ENCODE assay signal across 8 cellular contexts in genomic region chr11:32891657-32892354, GRCh38. TPM values are rescaled to one million over a fixed set of nuclear protein-coding genes. Genes with fewer than 3 reads are reported as not detected.
DNase-seq lines count a peak whose midpoint lies in the region; ATAC-seq, FAIRE-seq and TF ChIP-seq lines count a peak whose summit lies in the region.

No MANE protein-coding gene starts in this region.

- H4K20me1 ChIP-seq in HepG2 (ENCODE audit: insufficient read depth, low read length), result no peaks in the 10 kb centered on the region

- POLR2A ChIA-PET in HepG2 (lab: Yijun Ruan, JAX), result interaction anchor here (0.5 to 1.4 kb wide), 2 partner anchors 10 to 1184 kb away, joined by 3 read pairs; no protein-coding TSS in a partner anchor

- peaks cover 24% of the 10 kb centered on the region for H3K4me1 ChIP-seq in HepG2 (ENCODE audit: insufficient read depth, low read length)
- H3K4me1 ChIP-seq in thyroid gland, result peaks cover 5 to 8% of the 10 kb centered on the region in 2 donors

- TSS peak; percentile 74 for BruUV-seq in HepG2 (replicated peaks; lab: Mats Ljungman, UMichigan)

- H3K27ac ChIP-seq in HepG2 (ENCODE audit: extremely low read length, insufficient read depth, low read length), result peak overlapping the region; percentile 92
- H3K27ac ChIP-seq in thyroid gland, result peak overlapping the region; percentile 89 to 93 (median 90)

- in situ Hi-C loops in astrocyte of the spinal cord (cut with HindIII; ENCODE audit: low sequenced_read_pairs), result no loop called here
- in situ Hi-C loops in HepG2 (cut with HindIII; ENCODE audit: extremely low pct_ligation_motif_present, low pct_unique_long_range_greater_than_20kb), result no loop called here

- ATAC-seq in activated CD8-positive, alpha-beta memory T cell treated with anti-CD3 and anti-CD28 coated beads, Interleukin-2, amount 10 ng/mL, durations not matched to agents 7 days and 5 days, result no peak
- ATAC-seq in HepG2, result no peak

- 8% methylated on average over 10 of the region's 10 CpGs for WGBS in HepG2 (ENCODE audit: low lambda C conversion rate)
- WGBS in thyroid gland, 2 donors, result 29 to 32% methylated on average over 10 of the region's 10 CpGs

- H2AFZ ChIP-seq in HepG2 (ENCODE audit: low read length), result peak overlapping the region; percentile 37

- H3K4me3 ChIP-seq in astrocyte of the spinal cord (ENCODE audit: low read depth, low read length) (peak overlapping the region; percentile 95), HepG2 (replicated peaks in 1 of 3; ENCODE audit: insufficient read depth in 1 of 3, low read depth in 2 of 3, low read length in 3 of 3) (peak overlapping the region; percentile 65 to 93 (median 73)), thyroid gland (replicated peaks in 1 of 3) (peak overlapping the region; percentile 62 to 96 (median 95))

- no peak for TF ChIP-seq EP300 in HepG2 (IDR thresholded peaks at IDR 0.05; ENCODE audit: low read depth in 2 of 2, low read length in 2 of 2)
- no peak for TF ChIP-seq EP300 in HepG2 (CRISPR knock-in tag; IDR thresholded peaks at IDR 0.05; ENCODE audit: borderline replicate concordance)

- H3K9me3 ChIP-seq in HepG2 (ENCODE audit: low read length) (no peaks in the 10 kb centered on the region), thyroid gland (no peaks in the 10 kb centered on the region)

- TF ChIP-seq RAD21 in HepG2 (CRISPR knock-in tag; IDR thresholded peaks at IDR 0.05), result no peak

- TF ChIP-seq CTCF in astrocyte of the spinal cord (IDR thresholded peaks at IDR 0.05; ENCODE audit: low read depth, low read length) (no peak), HepG2 (CRISPR knock-in tag; IDR thresholded peaks at IDR 0.05) (no peak), thyroid gland (IDR thresholded peaks at IDR 0.05) (no peak)

- H3K9me3 Mint-ChIP-seq in activated CD8-positive, alpha-beta memory T cell treated with anti-CD3 and anti-CD28 coated beads, Interleukin-2, amount 10 ng/mL, durations not matched to agents 7 days and 5 days (ENCODE audit: low read depth), result no peaks in the 10 kb centered on the region

- H3K27me3 ChIP-seq in HepG2 (ENCODE audit: control insufficient read depth in 1 of 2, insufficient read depth in 2 of 2, low read length in 2 of 2) (peaks cover 0 to 3% of the 10 kb centered on the region in 2 experiments; a peak in 1 of 5 replicates), thyroid gland (no peaks in the 10 kb centered on the region)

- intact Hi-C loops in HepG2 (cut with micrococcal nuclease; ENCODE audit: unreplicated experiment), result loop anchor here (5.0 kb wide), 1 partner anchor 270 kb away; the partner anchor contains the start of gene CSTF3
- intact Hi-C loops in thyroid gland (cut with DNase I), result no loop called here

- H3K4me3 Mint-ChIP-seq in activated CD8-positive, alpha-beta memory T cell treated with anti-CD3 and anti-CD28 coated beads, Interleukin-2, amount 10 ng/mL, durations not matched to agents 7 days and 5 days, result peak overlapping the region; percentile 74

- H3K79me2 ChIP-seq in HepG2 (ENCODE audit: insufficient read depth, low read length), result peaks cover 34% of the 10 kb centered on the region

- peaks cover 13% of the 10 kb centered on the region for H3K27me3 Mint-ChIP-seq in activated CD8-positive, alpha-beta memory T cell treated with anti-CD3 and anti-CD28 coated beads, Interleukin-2, amount 10 ng/mL, durations not matched to agents 7 days and 5 days

- DNase-seq in activated CD8-positive, alpha-beta memory T cell treated with anti-CD3 and anti-CD28 coated beads, Interleukin-2, amount 10 ng/mL, durations not matched to agents 7 days and 5 days, result no peak
- no peak for DNase-seq in activated CD8-positive, alpha-beta memory T cell treated with anti-CD3 and anti-CD28 coated beads, Interleukin-2, amount 50 U/mL, for 48 hours
- peak; percentile 46 to 71 for DNase-seq in NCI-H2081 (lab: John Stamatoyannopoulos, UW)
- no peak for DNase-seq in astrocyte of the spinal cord (ENCODE audit: low read depth, low spot score)
- no peak for DNase-seq in HepG2 (ENCODE audit: low spot score)
- DNase-seq in thyroid gland, result no peak
- DNase-seq in urothelium cell line (ENCODE audit: low spot score), result no peak
- DNase-seq in frontal cortex (ENCODE audit: low spot score in 2 of 2), result no peak

- H3K9ac ChIP-seq in HepG2 (ENCODE audit: insufficient read depth, low read depth, low read length), result peak overlapping the region; percentile 97

- CTCF ChIA-PET in activated CD8-positive, alpha-beta memory T cell treated with anti-CD3 and anti-CD28 coated beads, Interleukin-2, amount 10 ng/mL, durations not matched to agents 7 days and 5 days (lab: Charles Lee), result interaction anchor here (1.0 to 2.1 kb wide), 2 partner anchors 82 to 174 kb away, joined by 3 to 5 read pairs; no protein-coding TSS in a partner anchor
- CTCF ChIA-PET in HepG2 (lab: Yijun Ruan, JAX; ENCODE audit: low intra/inter-chr PET ratio, low total read pairs), result no interaction called here

- FAIRE-seq in HepG2 (lab: Jason Lieb, UNC) (no peak), urothelium cell line (lab: Jason Lieb, UNC) (no peak), frontal cortex (lab: Jason Lieb, UNC) (no peak)

- TF ChIP-seq POLR2A in HepG2 (IDR thresholded peaks at IDR 0.05; ENCODE audit: insufficient read depth in 1 of 2, low read depth in 2 of 2, low read length in 2 of 2) (no peak), thyroid gland (IDR thresholded peaks at IDR 0.05) (no peak)

- peaks cover 19% of the 10 kb centered on the region for H3K4me1 Mint-ChIP-seq in activated CD8-positive, alpha-beta memory T cell treated with anti-CD3 and anti-CD28 coated beads, Interleukin-2, amount 10 ng/mL, durations not matched to agents 7 days and 5 days

- H3K36me3 Mint-ChIP-seq in activated CD8-positive, alpha-beta memory T cell treated with anti-CD3 and anti-CD28 coated beads, Interleukin-2, amount 10 ng/mL, durations not matched to agents 7 days and 5 days, result peaks cover 4% of the 10 kb centered on the region

- H3K36me3 ChIP-seq in HepG2 (replicated peaks in 1 of 2; ENCODE audit: control insufficient read depth in 1 of 2, insufficient read depth in 2 of 2, low read length in 2 of 2) (no peaks in the 10 kb centered on the region), thyroid gland (no peaks in the 10 kb centered on the region)

- peak overlapping the region; percentile 61 for H3K27ac Mint-ChIP-seq in activated CD8-positive, alpha-beta memory T cell treated with anti-CD3 and anti-CD28 coated beads, Interleukin-2, amount 10 ng/mL, durations not matched to agents 7 days and 5 days

- H3K4me2 ChIP-seq in HepG2 (ENCODE audit: low read depth, low read length), result peak overlapping the region; percentile 76

TF ChIP-seq in HepG2, 621 proteins besides CTCF, POLR2A, EP300 and RAD21 (continues in another document):
- peak; percentile 6; the same call in 1 of the 2 replicates for TF ChIP-seq ZNF580 (CRISPR knock-in tag; IDR thresholded peaks at IDR 0.05; ENCODE audit: borderline replicate concordance, low read depth)
- TF ChIP-seq MAFF (IDR thresholded peaks at IDR 0.05; ENCODE audit: low read depth, low read length), result peak; percentile 67
- TF ChIP-seq MXI1 (IDR thresholded peaks at IDR 0.05; ENCODE audit: borderline replicate concordance, low read depth, low read length), result no peak
- 0 out of 2 replicates have a peak, but pooled peaks have one; percentile 13 for TF ChIP-seq ZNF772 (CRISPR knock-in tag; IDR thresholded peaks at IDR 0.05)
- TF ChIP-seq TFAP4 (IDR thresholded peaks at IDR 0.05; ENCODE audit: borderline replicate concordance, low read depth), result peak; percentile 62
- TF ChIP-seq CBX2 (IDR thresholded peaks at IDR 0.05; ENCODE audit: low read depth, low read length), result 0 out of 2 replicates have a peak, but pooled peaks have one; percentile 34
- no peak for TF ChIP-seq CBX2 (CRISPR knock-in tag; IDR thresholded peaks at IDR 0.05; ENCODE audit: low read depth)
- TF ChIP-seq MAFK (conservative IDR thresholded peaks at IDR 0.05 in 1 of 2, IDR thresholded peaks at IDR 0.05 in 1 of 2; ENCODE audit: low read length in 2 of 2), result peak; percentile 58 to 75

RNA-seq across cellular contexts. Expression of gene QSER1, which starts 0.8 kb away (rescaled TPM):
- 10 to 100 TPM in 1 of 2 experiments, 1 to 10 TPM in 1; 8.0 to 11.6 TPM for total RNA-seq in activated CD8-positive, alpha-beta memory T cell treated with anti-CD3 and anti-CD28 coated beads, Interleukin-2, amount 10 ng/mL, durations not matched to agents 7 days and 5 days
- 17.3 and 46.6 TPM in 2 replicates for total RNA-seq in HepG2 (2016; rRNA removed; fragmentation: Illumina TruSeq; extraction: Trizol)
- 4.8 and 5.0 TPM in 2 replicates for total RNA-seq in HepG2 (2016; cell fraction: cytosol; rRNA removed; fragmentation: Illumina TruSeq; extraction: Trizol; ENCODE audit: low read depth)
- 15.6 and 43.0 TPM in 2 replicates for total RNA-seq in HepG2 (2016; cell fraction: insoluble cytoplasmic fraction; rRNA removed; fragmentation: Illumina TruSeq; extraction: Trizol)
- 22.5 and 28.8 TPM in 2 replicates for total RNA-seq in HepG2 (2016; cell fraction: membrane; rRNA removed; fragmentation: Illumina TruSeq; extraction: Trizol)
- total RNA-seq in HepG2 (2016; cell fraction: nucleus; rRNA removed; fragmentation: Illumina TruSeq; extraction: Trizol), result 34.3 and 37.9 TPM in 2 replicates
- polyA plus RNA-seq in HepG2 (2011; rRNA removed), result 7.2 and 8.9 TPM in 2 replicates
- 3.4 and 6.2 TPM in 2 replicates for polyA plus RNA-seq in HepG2 (2011; cell fraction: cytosol; rRNA removed)
- polyA plus RNA-seq in HepG2 (2011; cell fraction: nucleus; rRNA removed), result 9.4 and 9.5 TPM in 2 replicates
- 10.3 and 11.4 TPM in 2 replicates for polyA plus RNA-seq in HepG2 (2012)
- 0.72 and 0.80 TPM in 2 replicates for polyA plus RNA-seq in HepG2 (2016; cell fraction: cytosol; fragmentation: Illumina TruSeq; extraction: Trizol; ENCODE audit: low read depth)
- polyA plus RNA-seq in HepG2 (2016; cell fraction: insoluble cytoplasmic fraction; fragmentation: Illumina TruSeq; extraction: Trizol; ENCODE audit: low read depth), result 23.3 and 24.6 TPM in 2 replicates
- 3.3 and 4.0 TPM in 2 replicates for polyA plus RNA-seq in HepG2 (2016; cell fraction: membrane; fragmentation: Illumina TruSeq; extraction: Trizol; ENCODE audit: low read depth)
- 22.8 and 23.9 TPM in 2 replicates for polyA plus RNA-seq in HepG2 (2016; cell fraction: nucleus; fragmentation: Illumina TruSeq; extraction: Trizol; ENCODE audit: insufficient read depth, low read depth)
- polyA minus RNA-seq in HepG2 (2011; rRNA and poly(A)+ RNA removed; ENCODE audit: low replicate concordance), result 33.0 and 71.4 TPM in 2 replicates
- polyA minus RNA-seq in HepG2 (2011; cell fraction: cytosol; rRNA and poly(A)+ RNA removed), result 26.7 and 34.0 TPM in 2 replicates
- 50.7 and 52.3 TPM in 2 replicates for polyA minus RNA-seq in HepG2 (2011; cell fraction: nucleus; rRNA and poly(A)+ RNA removed)
- total RNA-seq in thyroid gland, result 10 to 100 TPM; 35.5 to 59.9 (median 42.6) TPM
- 45.2 TPM for total RNA-seq in frontal cortex

Comparison
In these comparisons a context has a peak if more than half of its experiments do, and no peak if none do; other contexts are left out.
1. DNase-seq: peak in NCI-H2081 (2 of 2); none in activated CD8-positive, alpha-beta memory T cell treated with anti-CD3 and anti-CD28 coated beads, Interleukin-2, amount 10 ng/mL, durations not matched to agents 7 days and 5 days (single experiment), activated CD8-positive, alpha-beta memory T cell treated with anti-CD3 and anti-CD28 coated beads, Interleukin-2, amount 50 U/mL, for 48 hours (single experiment), astrocyte of the spinal cord (single experiment), HepG2 (single experiment), thyroid gland (0 of 2), urothelium cell line (single experiment) and frontal cortex (0 of 2).
2. Peak in every context shown above with its lines, with median percentiles within 50 percentile points of each other: H3K4me3 ChIP-seq.